22 cellular contexts compared by ENCODE assay signal in the genomic region with DNA sequence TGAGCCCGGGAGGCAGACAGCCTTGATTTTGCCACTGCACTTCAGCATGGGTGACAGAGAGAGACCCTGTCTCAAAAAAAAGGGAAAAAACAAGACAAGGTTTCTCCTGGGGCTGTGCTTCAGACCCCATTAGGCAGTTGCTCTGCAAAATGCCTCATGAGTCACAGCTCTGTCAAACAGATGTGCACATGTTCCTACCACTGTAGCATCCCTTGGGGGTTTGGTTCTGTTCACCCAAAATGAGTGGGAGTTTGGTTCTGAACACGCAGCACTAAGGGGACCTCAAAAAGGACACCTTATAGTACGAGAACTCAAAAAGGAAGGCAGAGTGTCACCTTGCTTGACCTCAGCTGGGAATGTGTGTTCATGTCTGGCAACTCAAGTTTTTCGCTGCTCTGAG.
"Had no signal": no experiment of that assay in that cellular context is flagged by ENCODE, and none has a peak within 500 bp of the region (broad histone marks: within the 10 kb centered on the region; RNA-seq: fewer than 3 reads in every experiment).

No MANE protein-coding gene starts in this region.

- H3K4me3 Mint-ChIP-seq: endodermal cell, immature natural killer cell, memory B cell, mesothelial cell of epicardium, natural killer cell, neural crest cell, type B pancreatic cell had no signal

- ATAC-seq: left lung; lower lobe of right lung; natural killer cell; stimulated activated naive CD8-positive, alpha-beta T cell treated with anti-CD3 and anti-CD28 coated beads, Interleukin-15, Interleukin-2, amounts not matched to agents 100 U/mL and 50 U/mL, for 24 hours had no signal

- H3K36me3 Mint-ChIP-seq: immature natural killer cell, mesothelial cell of epicardium, natural killer cell, type B pancreatic cell had no signal

- H3K27me3 Mint-ChIP-seq: memory B cell, type B pancreatic cell had no signal

- H3K27me3 ChIP-seq: left lung, ovary, right atrium auricular region, thyroid gland, uterus had no signal

- FAIRE-seq: endothelial cell of umbilical vein, keratinocyte had no signal

- H3K4me1 Mint-ChIP-seq: endodermal cell, immature natural killer cell, mesothelial cell of epicardium, natural killer cell, neural crest cell had no signal

- H3K4me1 ChIP-seq: left lung, lower lobe of right lung, sigmoid colon, suprapubic skin, thyroid gland, uterus had no signal

- H3K9me3 Mint-ChIP-seq: immature natural killer cell, memory B cell, natural killer cell had no signal

- H3K27ac Mint-ChIP-seq: endodermal cell, immature natural killer cell, memory B cell, mesothelial cell of epicardium, natural killer cell had no signal

- H3K36me3 ChIP-seq: left lung, lower lobe of right lung, ovary, right atrium auricular region, sigmoid colon, suprapubic skin, thyroid gland, uterus had no signal

- H3K9me3 ChIP-seq: left lung, lower lobe of right lung, ovary, right atrium auricular region, sigmoid colon, suprapubic skin, thyroid gland, uterus had no signal

- H3K27ac ChIP-seq: coronary artery, left lung, lower lobe of right lung, ovary, right atrium auricular region, sigmoid colon, suprapubic skin, thyroid gland, uterus had no signal

- DNase-seq: effector CD4-positive, alpha-beta T cell; endodermal cell; foreskin fibroblast; immature natural killer cell; left lung; lower lobe of right lung; natural killer cell; ovary; sigmoid colon; stimulated activated naive CD8-positive, alpha-beta T cell treated with anti-CD3 and anti-CD28 coated beads, Interleukin-15, Interleukin-2, amounts not matched to agents 100 U/mL and 50 U/mL, for 24 hours; thyroid gland; uterus had no signal

- H3K4me3 ChIP-seq: coronary artery, left lung, lower lobe of right lung, ovary, right atrium auricular region, sigmoid colon, skin epidermis, suprapubic skin, thyroid gland, uterus had no signal
